18 cellular contexts compared by ENCODE assay signal in genomic region chr1:20620005-20620404, GRCh38. TPM values are rescaled to one million over a fixed set of nuclear protein-coding genes. Genes with fewer than 3 reads are reported as not detected.
A peak's percentile ranks its signal among the peaks of the same experiment; 100 is the strongest.
DNase-seq lines count a peak whose midpoint lies in the region; ATAC-seq and TF ChIP-seq lines count a peak whose summit lies in the region.
"Had no signal": no experiment of that assay in that cellular context is flagged by ENCODE, and none has a peak within 500 bp of the region (broad histone marks: within the 10 kb centered on the region; RNA-seq: fewer than 3 reads in every experiment).

No MANE protein-coding gene starts in this region.

- H3K4me1 Mint-ChIP-seq in nephron progenitor cell = peaks cover 22% of the 10 kb centered on the region
- H3K4me1 Mint-ChIP-seq: B cell had no signal

- POLR2A ChIA-PET in HEK293 (lab: Yijun Ruan, JAX) (no interaction called here), Panc1 (lab: Charles Lee) (no interaction called here)

- H3K4me1 ChIP-seq in HEK293 (ENCODE audit: control insufficient read depth, insufficient read depth, low read length) = no peaks in the 10 kb centered on the region
- H3K4me1 ChIP-seq in Panc1 (ENCODE audit: control insufficient read depth, insufficient read depth, low read length) = peaks cover 14% of the 10 kb centered on the region
- H3K4me1 ChIP-seq: BLaER1 treated with 17β-estradiol and CSF1 and Interleukin-3, amounts not matched to agents 10 nM and 100 nM; Caco-2 had no signal

- 0 out of 2 replicates have a peak, but pooled peaks have one; percentile 21 for ATAC-seq in Panc1
- no peak for ATAC-seq in left ventricle myocardium superior
- ATAC-seq: CD8-positive, alpha-beta T cell had no signal

- H3K27me3 ChIP-seq in Panc1 (ENCODE audit: control insufficient read depth, insufficient read depth, low read length) = no peaks in the 10 kb centered on the region
- H3K27me3 ChIP-seq: BLaER1 treated with 17β-estradiol and CSF1 and Interleukin-3, amounts not matched to agents 10 nM and 100 nM had no signal

- H3K36me3 ChIP-seq in HEK293 (ENCODE audit: control insufficient read depth in 2 of 2, insufficient read depth in 1 of 2, low read length in 2 of 2) (no peaks in the 10 kb centered on the region), Panc1 (ENCODE audit: control insufficient read depth, insufficient read depth, low read length) (no peaks in the 10 kb centered on the region)
- H3K36me3 ChIP-seq: BLaER1 treated with 17β-estradiol and CSF1 and Interleukin-3, amounts not matched to agents 10 nM and 100 nM had no signal

- H3K9me3 ChIP-seq in HEK293 (ENCODE audit: control insufficient read depth, insufficient read depth, low read depth, low read length) (no peaks in the 10 kb centered on the region), Panc1 (ENCODE audit: control insufficient read depth, insufficient read depth, low read depth, low read length) (no peaks in the 10 kb centered on the region)
- H3K9me3 ChIP-seq: A549; BLaER1 treated with 17β-estradiol and CSF1 and Interleukin-3, amounts not matched to agents 10 nM and 100 nM; Caco-2 had no signal

- no peaks in the 10 kb centered on the region for H3K36me3 Mint-ChIP-seq in nephron progenitor cell (ENCODE audit: low read depth)
- H3K36me3 Mint-ChIP-seq: CD8-positive, alpha-beta T cell had no signal

- TF ChIP-seq CTCF in HEK293 (tag by site-specific recombination; IDR thresholded peaks at IDR 0.05) (no peak), Panc1 (IDR thresholded peaks at IDR 0.05) (no peak), nephron progenitor cell (IDR thresholded peaks at IDR 0.05) (no peak)

- DNase-seq in Panc1 (ENCODE audit: low read depth, low spot score) (no peak), nephron progenitor cell (no peak), left ventricle myocardium superior (no peak), amniotic stem cell (lab: John Stamatoyannopoulos, UW) (no peak)
- DNase-seq in activated naive CD4-positive, alpha-beta T cell (lab: John Stamatoyannopoulos, UW) = no peak
- DNase-seq: AML-193; Caco-2; Calu3; CD4-positive, alpha-beta T cell; CD8-positive, alpha-beta T cell; DMS79 treated with DMSO at 0.1 percent for 48 hours; GF-D8 had no signal

- H3K27ac ChIP-seq in HEK293 (ENCODE audit: extremely low read depth, low read depth, low read length) = no peak overlapping the region
- no peak overlapping the region for H3K27ac ChIP-seq in Panc1 (ENCODE audit: low read length)
- H3K27ac ChIP-seq: 22Rv1; BLaER1 treated with 17β-estradiol and CSF1 and Interleukin-3, amounts not matched to agents 10 nM and 100 nM; C4-2B had no signal

- peaks cover 5% of the 10 kb centered on the region for H3K27me3 Mint-ChIP-seq in nephron progenitor cell (ENCODE audit: low read depth, poor library complexity)

- peak overlapping the region; percentile 17 for H3K27ac Mint-ChIP-seq in nephron progenitor cell
- H3K27ac Mint-ChIP-seq: B cell; CD4-positive, alpha-beta T cell; CD8-positive, alpha-beta T cell had no signal

- H3K4me3 Mint-ChIP-seq in nephron progenitor cell = no peak overlapping the region
- H3K4me3 Mint-ChIP-seq: B cell; CD4-positive, alpha-beta T cell; CD8-positive, alpha-beta T cell had no signal

- CTCF ChIA-PET in HEK293 (lab: Yijun Ruan, JAX) (interaction anchor here (1.3 to 5.8 kb wide), 2 partner anchors 13 to 45 kb away, joined by 3 to 30 read pairs; partner anchors contain the start of gene PINK1), Panc1 (lab: Charles Lee) (no interaction called here)

- intact Hi-C loops in Panc1 (cut with micrococcal nuclease; ENCODE audit: unreplicated experiment) = no loop called here
- intact Hi-C loops in left ventricle myocardium superior (cut with micrococcal nuclease) = loop anchor here (10.0 kb wide), 1 partner anchor 45 kb away; no protein-coding TSS in a partner anchor

- no peaks in the 10 kb centered on the region for H3K9me3 Mint-ChIP-seq in nephron progenitor cell
- H3K9me3 Mint-ChIP-seq: CD4-positive, alpha-beta T cell; CD8-positive, alpha-beta T cell had no signal

- BruUV-seq in Panc1 (replicated peaks; lab: Mats Ljungman, UMichigan) = no TSS peak

- in situ Hi-C loops in Panc1 (cut with HindIII; ENCODE audit: low pct_unique_long_range_greater_than_20kb, low sequenced_read_pairs) = no loop called here

- H3K4me3 ChIP-seq in HEK293 (ENCODE audit: low read depth, low read length) (no peak overlapping the region), Panc1 (ENCODE audit: low read depth in 2 of 2, low read length in 2 of 2) (no peak overlapping the region)
- H3K4me3 ChIP-seq: A549; BLaER1 treated with 17β-estradiol and CSF1 and Interleukin-3, amounts not matched to agents 10 nM and 100 nM had no signal

TF ChIP-seq in HEK293, 187 proteins besides CTCF, POLR2A, EP300 and RAD21 (continues in another document):
- no peak for TF ChIP-seq ZNF645 (tag by site-specific recombination; IDR thresholded peaks at IDR 0.05)
- TF ChIP-seq HOXC10 (CRISPR knock-in tag; IDR thresholded peaks at IDR 0.05) = no peak
- TF ChIP-seq ZNF175 (tag by site-specific recombination; IDR thresholded peaks at IDR 0.05) = no peak
- no peak for TF ChIP-seq ZNF148 (tag by site-specific recombination; IDR thresholded peaks at IDR 0.05; ENCODE audit: borderline replicate concordance)
- no peak for TF ChIP-seq ZNF366 (tag by site-specific recombination; conservative IDR thresholded peaks at IDR 0.05)
- TF ChIP-seq PRDM10 (tag by site-specific recombination; IDR thresholded peaks at IDR 0.05) = peak; percentile 94
- no peak for TF ChIP-seq ZNF169 (tag by site-specific recombination; IDR thresholded peaks at IDR 0.05)

RNA-seq across cellular contexts. Expression of gene PINK1, which starts 13.3 kb away (rescaled TPM):
- 32.1 TPM for total RNA-seq in Panc1 (2021; ENCODE audit: unreplicated experiment)
- 48.0 TPM for polyA plus RNA-seq in Panc1 (2012; ENCODE audit: insufficient read length)
- 261 TPM for total RNA-seq in left ventricle myocardium superior

RNA-seq across cellular contexts. Expression of gene CDA, which starts 31.1 kb away (rescaled TPM):
- total RNA-seq in Panc1 (2021; ENCODE audit: unreplicated experiment) (0.62 TPM), left ventricle myocardium superior (2.9 TPM)
- not detected for polyA plus RNA-seq in Panc1 (2012; ENCODE audit: insufficient read length)
- total RNA-seq: B cell; CD8-positive, alpha-beta T cell had no signal

RNA-seq across cellular contexts. Expression of gene DDOST, which starts 41.2 kb away (rescaled TPM):
- 337 TPM for total RNA-seq in Panc1 (2021; ENCODE audit: unreplicated experiment)
- 314 TPM for polyA plus RNA-seq in Panc1 (2012; ENCODE audit: insufficient read length)
- total RNA-seq in left ventricle myocardium superior = 135 TPM
